In genomic region chrX:120793098-120793497, GRCh38 we compare ENCODE assay signal across 1 cellular context.
TF ChIP-seq lines count a peak whose summit lies in the region.

No MANE protein-coding gene starts in this region.

TF ChIP-seq in HepG2, 621 proteins besides CTCF, POLR2A, EP300 and RAD21 (continued from another document):
- TF ChIP-seq ATF7 (IDR thresholded peaks at IDR 0.05): peak; percentile 74
- no peak for TF ChIP-seq ATF7 (CRISPR knock-in tag; IDR thresholded peaks at IDR 0.05)
